16 cellular contexts compared by ENCODE assay signal in the genomic region with DNA sequence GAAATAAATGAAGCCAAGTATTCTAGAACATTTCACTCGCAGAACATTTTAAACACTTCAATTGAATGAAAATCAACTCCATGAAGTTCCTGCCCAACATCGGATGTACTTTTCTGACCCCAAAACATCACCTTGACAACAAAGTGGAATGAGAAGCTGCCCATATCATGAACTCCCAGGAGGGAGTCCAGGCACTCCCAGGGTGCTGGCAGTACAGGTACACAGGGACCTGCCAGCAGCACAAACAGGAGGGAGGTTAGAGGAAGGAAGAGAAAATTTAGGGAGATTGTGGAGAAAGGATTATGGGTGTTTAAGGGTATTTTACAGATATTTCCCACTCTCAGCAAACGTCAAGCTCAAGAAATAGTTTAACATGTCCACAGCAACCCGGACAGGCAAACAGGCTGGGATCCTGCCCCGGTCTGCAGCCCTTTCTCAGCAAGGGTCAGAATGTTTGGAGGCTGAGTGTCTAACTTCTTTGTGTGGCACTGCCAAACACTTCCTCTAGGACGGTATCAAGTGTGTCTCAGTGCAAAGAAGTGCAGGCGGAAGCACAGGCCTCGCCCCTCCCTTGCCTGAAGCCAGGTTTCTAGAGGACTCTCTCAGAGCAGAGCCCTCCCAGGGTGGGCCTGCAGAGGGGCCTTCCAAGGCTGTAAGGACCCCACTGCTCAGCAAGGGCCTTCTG.
A peak's percentile ranks its signal among the peaks of the same experiment; 100 is the strongest.
DNase-seq lines count a peak whose midpoint lies in the region; ATAC-seq and TF ChIP-seq lines count a peak whose summit lies in the region.
"Had no signal": no experiment of that assay in that cellular context is flagged by ENCODE, and none has a peak within 500 bp of the region (broad histone marks: within the 10 kb centered on the region; RNA-seq: fewer than 3 reads in every experiment).

No MANE protein-coding gene starts in this region.

- H2BK5ac ChIP-seq in H9 (ENCODE audit: insufficient read length, low read length): no peak overlapping the region

- H3K27ac Mint-ChIP-seq in H9: peak overlapping the region; percentile 35 to 63 (median 36); a peak in 3 of 7 replicates
- peak overlapping the region; percentile 59 to 64 for H3K27ac Mint-ChIP-seq in effector memory CD8-positive, alpha-beta T cell
- peak overlapping the region in 1 of 2 donors; percentile 53 for H3K27ac Mint-ChIP-seq in stimulated activated naive CD8-positive, alpha-beta T cell treated with anti-CD3 and anti-CD28 coated beads, Interleukin-15, amount 100 ng/mL, for 72 hours
- H3K27ac Mint-ChIP-seq: B cell; CD4-positive, alpha-beta T cell had no signal

- no peak overlapping the region for H4K91ac ChIP-seq in H9 (ENCODE audit: insufficient read length, low read depth, low read length)

- H2BK20ac ChIP-seq in H9 (ENCODE audit: low read depth, low read length, poor library complexity, severe bottlenecking): no peak overlapping the region

- peak overlapping the region; percentile 89; the same call in 1 of the 2 replicates for H2BK15ac ChIP-seq in H9 (ENCODE audit: low read depth, low read length)

- H3K18ac ChIP-seq in H9 (ENCODE audit: insufficient read length, low read depth, low read length): no peak overlapping the region

- H3K4ac ChIP-seq in H9 (ENCODE audit: low read depth, low read length): no peak overlapping the region; the same call in 1 of the 2 replicates

- no peak overlapping the region for H4K8ac ChIP-seq in H9 (replicated peaks; ENCODE audit: insufficient read length, low read depth, low read length)

- H3K79me1 ChIP-seq in H9 (ENCODE audit: insufficient read depth, low read depth, low read length, poor library complexity, severe bottlenecking): no peaks in the 10 kb centered on the region

- H3T11ph ChIP-seq in H9 (ENCODE audit: low read length): no peak overlapping the region

- H3K23me2 ChIP-seq in H9 (ENCODE audit: insufficient read length, low read depth, low read length, poor library complexity, severe bottlenecking): no peaks in the 10 kb centered on the region

- H2BK12ac ChIP-seq in H9 (ENCODE audit: insufficient read length, low read depth, low read length): no peak overlapping the region

- H3K4me1 Mint-ChIP-seq in H9: peaks cover 55 to 57% of the 10 kb centered on the region in 2 experiments
- no peaks in the 10 kb centered on the region for H3K4me1 Mint-ChIP-seq in effector memory CD8-positive, alpha-beta T cell (ENCODE audit: low read depth in 2 of 2)
- peaks cover 16% of the 10 kb centered on the region for H3K4me1 Mint-ChIP-seq in stimulated activated naive CD8-positive, alpha-beta T cell treated with anti-CD3 and anti-CD28 coated beads, Interleukin-15, amount 100 ng/mL, for 72 hours
- H3K4me1 Mint-ChIP-seq: B cell had no signal

- no peaks in the 10 kb centered on the region for H4K20me1 ChIP-seq in H9 (ENCODE audit: control insufficient read depth, insufficient read depth, insufficient read length)

- WGBS in H9 (ENCODE audit: extremely low coverage, insufficient read length, low lambda C conversion rate): no CpG with 5 or more reads among the region's 8 CpGs

- H3K4me3 ChIP-seq in lower lobe of right lung: no peak overlapping the region

- no peak for DNase-seq in H9
- DNase-seq in effector memory CD8-positive, alpha-beta T cell: no peak
- DNase-seq in lower lobe of right lung: no peak
- DNase-seq in stimulated activated CD8-positive, alpha-beta memory T cell treated with anti-CD3 and anti-CD28 coated beads, Interleukin-4, amount 100 ng/mL, for 48 hours: peak; percentile 13
- DNase-seq in stimulated activated naive CD8-positive, alpha-beta T cell treated with anti-CD3 and anti-CD28 coated beads, Interleukin-15, amount 100 ng/mL, for 72 hours: no peak
- no peak for DNase-seq in NCI-H345 (lab: John Stamatoyannopoulos, UW)
- DNase-seq: ACHN; CD4-positive, alpha-beta T cell; NCI-H1092; NCI-H1694 treated with DMSO at 0.1 percent for 48 hours; NCI-H82; Right ventricle myocardium superior had no signal

- no peak overlapping the region for H3K14ac ChIP-seq in H9 (ENCODE audit: insufficient read depth, low read length)

- TF ChIP-seq CTCF in H9 (conservative IDR thresholded peaks at IDR 0.05) (no peak), lower lobe of right lung (IDR thresholded peaks at IDR 0.05) (no peak)

- H4K5ac ChIP-seq in H9 (ENCODE audit: insufficient read length, low read depth, low read length): no peak overlapping the region

- no peaks in the 10 kb centered on the region for H3K9me3 Mint-ChIP-seq in H9
- H3K9me3 Mint-ChIP-seq in effector memory CD8-positive, alpha-beta T cell: no peaks in the 10 kb centered on the region
- H3K9me3 Mint-ChIP-seq in stimulated activated naive CD8-positive, alpha-beta T cell treated with anti-CD3 and anti-CD28 coated beads, Interleukin-15, amount 100 ng/mL, for 72 hours: no peaks in the 10 kb centered on the region
- H3K9me3 Mint-ChIP-seq: CD4-positive, alpha-beta T cell had no signal

- H3K4me3 Mint-ChIP-seq in H9: no peak overlapping the region; a peak in 1 of 5 replicates
- no peak overlapping the region for H3K4me3 Mint-ChIP-seq in effector memory CD8-positive, alpha-beta T cell
- no peak overlapping the region for H3K4me3 Mint-ChIP-seq in stimulated activated naive CD8-positive, alpha-beta T cell treated with anti-CD3 and anti-CD28 coated beads, Interleukin-15, amount 100 ng/mL, for 72 hours
- H3K4me3 Mint-ChIP-seq: B cell; CD4-positive, alpha-beta T cell had no signal

- intact Hi-C loops in lower lobe of right lung (cut with DNase I): no loop called here

- peaks cover 79% of the 10 kb centered on the region for H3K36me3 ChIP-seq in lower lobe of right lung

- H3K56ac ChIP-seq in H9 (ENCODE audit: insufficient read length, low read depth, low read length): no peak overlapping the region

- no peak overlapping the region for H2AK5ac ChIP-seq in H9 (ENCODE audit: insufficient read length, low read length)

- H3K79me2 ChIP-seq in H9 (ENCODE audit: insufficient read depth, low read length): no peaks in the 10 kb centered on the region

- no peak overlapping the region for H2AFZ ChIP-seq in H9 (ENCODE audit: low read length)

- no peak overlapping the region for H2BK120ac ChIP-seq in H9 (ENCODE audit: low read depth, low read length, poor library complexity, severe bottlenecking)

- H3K27me3 Mint-ChIP-seq in H9 (ENCODE audit: low read depth): no peaks in the 10 kb centered on the region; the same call in 1 of the 2 replicates
- H3K27me3 Mint-ChIP-seq in effector memory CD8-positive, alpha-beta T cell: no peaks in the 10 kb centered on the region
- H3K27me3 Mint-ChIP-seq in stimulated activated naive CD8-positive, alpha-beta T cell treated with anti-CD3 and anti-CD28 coated beads, Interleukin-15, amount 100 ng/mL, for 72 hours: no peaks in the 10 kb centered on the region
- H3K27me3 Mint-ChIP-seq: B cell; CD4-positive, alpha-beta T cell had no signal

- H3K9me3 ChIP-seq in H9 (ENCODE audit: control insufficient read depth, low read depth, low read length) (no peaks in the 10 kb centered on the region), lower lobe of right lung (no peaks in the 10 kb centered on the region)

- no peak overlapping the region for H3K4me2 ChIP-seq in H9 (ENCODE audit: insufficient read depth, insufficient read length, low read length)
- H3K4me2 ChIP-seq: KMS-11 had no signal

- H3K27me3 ChIP-seq in H9 (ENCODE audit: insufficient read depth, low read length) (no peaks in the 10 kb centered on the region), lower lobe of right lung (ENCODE audit: low read depth) (no peaks in the 10 kb centered on the region)

- peaks cover 6 to 28% (median 18%) of the 10 kb centered on the region in 3 experiments; a peak in 6 of 7 replicates for H3K36me3 Mint-ChIP-seq in H9 (ENCODE audit: insufficient read depth in 1 of 3, low read depth in 3 of 3)
- H3K36me3 Mint-ChIP-seq in effector memory CD8-positive, alpha-beta T cell (ENCODE audit: insufficient read depth): peaks cover 56% of the 10 kb centered on the region

- no peak overlapping the region for H3K27ac ChIP-seq in H9 (ENCODE audit: insufficient read length, low read depth, low read length)
- H3K27ac ChIP-seq in lower lobe of right lung: peak overlapping the region; percentile 61
- H3K27ac ChIP-seq: KMS-11 had no signal

- no peak for ATAC-seq in effector memory CD8-positive, alpha-beta T cell (replicated peaks)
- peak; percentile 87 to 88 for ATAC-seq in lower lobe of right lung
- ATAC-seq in HG02571 (IDR thresholded peaks at IDR 0.05; ENCODE audit: unreplicated experiment): no peak
- ATAC-seq in stimulated activated naive CD8-positive, alpha-beta T cell treated with anti-CD3 and anti-CD28 coated beads, Interleukin-15, amount 100 ng/mL, for 72 hours: no peak
- ATAC-seq: HepG2 had no signal

- no peak overlapping the region for H3K9ac ChIP-seq in H9 (ENCODE audit: extremely low read depth, insufficient read length, low read length)
- H3K9ac ChIP-seq: KMS-11 had no signal

- H3K23ac ChIP-seq in H9 (ENCODE audit: insufficient read length, low read depth, low read length): no peak overlapping the region

- peaks cover 5% of the 10 kb centered on the region; the same call in 1 of the 2 replicates for H3K4me1 ChIP-seq in H9 (ENCODE audit: insufficient read depth, low read length)
- no peaks in the 10 kb centered on the region for H3K4me1 ChIP-seq in lower lobe of right lung

Comparison
In these comparisons a context has a peak if more than half of its experiments do, and no peak if none do; other contexts are left out.
1. ATAC-seq: peak in lower lobe of right lung (2 of 2); none in effector memory CD8-positive, alpha-beta T cell (single experiment), HG02571 (single experiment) and stimulated activated naive CD8-positive, alpha-beta T cell treated with anti-CD3 and anti-CD28 coated beads, Interleukin-15, amount 100 ng/mL, for 72 hours (single experiment).